ENCODE assay signal across 17 cellular contexts in the genomic region with DNA sequence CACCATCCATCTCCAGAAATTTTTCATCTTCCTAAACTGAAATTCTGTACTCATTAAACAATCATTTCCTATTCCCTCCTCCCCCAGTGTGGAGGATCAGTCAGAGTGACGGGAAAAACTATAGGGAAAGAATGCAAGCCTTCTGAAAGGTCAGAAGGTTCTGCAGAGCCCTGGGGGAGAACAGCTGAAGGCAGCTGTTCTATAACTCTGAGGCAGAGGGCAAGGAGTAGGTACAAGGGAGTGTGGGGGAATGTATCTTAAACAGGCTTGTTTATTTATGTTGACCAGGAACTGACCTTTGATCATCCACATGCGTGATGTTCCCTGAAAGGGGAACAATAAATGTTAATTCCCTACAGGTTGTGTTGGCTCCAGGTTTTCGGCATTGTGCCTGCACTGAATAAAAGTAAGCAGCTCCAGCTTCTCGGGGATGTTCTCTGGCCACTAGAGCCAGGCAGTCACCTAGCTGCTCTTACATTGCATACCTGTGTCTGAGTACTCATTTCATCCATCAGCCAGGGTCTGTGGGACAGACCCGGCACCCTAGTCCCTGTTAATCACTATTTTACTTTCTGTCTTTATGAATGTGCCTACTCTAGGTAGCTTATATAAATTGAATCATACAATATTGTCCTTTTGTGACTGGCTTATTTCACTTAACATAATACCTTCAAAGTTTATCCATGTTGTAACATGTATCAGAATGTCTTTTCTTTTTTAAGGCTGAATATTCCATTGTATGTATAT. TPM values are rescaled to one million over a fixed set of nuclear protein-coding genes. Genes with fewer than 3 reads are reported as not detected.
DNase-seq lines count a peak whose midpoint lies in the region; ATAC-seq, FAIRE-seq and TF ChIP-seq lines count a peak whose summit lies in the region.
"Had no signal": no experiment of that assay in that cellular context is flagged by ENCODE, and none has a peak within 500 bp of the region (broad histone marks: within the 10 kb centered on the region; RNA-seq: fewer than 3 reads in every experiment).

No MANE protein-coding gene starts in this region.

- DNase-seq in bronchial epithelial cell (ENCODE audit: low read depth) (no peak), right lobe of liver (no peak), thyroid gland (no peak)
- DNase-seq: activated B cell treated with CpG ODN at 0.5 μM for 24 hours; activated naive CD4-positive, alpha-beta T cell treated with anti-CD3 and anti-CD28 coated beads, Interleukin-2, amount 10 ng/mL, durations not matched to agents 7 days and 5 days; activated T-cell treated with anti-CD3 and anti-CD28 coated beads, Interleukin-2, amount 50 U/mL, for 4 hours; brain microvascular endothelial cell; dermis blood vessel endothelial cell; NCI-H1436 treated with DMSO at 0.1 percent for 48 hours; NCI-H2171 treated with DMSO at 0.1 percent for 48 hours; stimulated activated CD4-positive, alpha-beta T cell treated with anti-CD3 and anti-CD28 coated beads, Interleukin-15, amount 100 ng/mL, for 24 hours had no signal

- POLR2A ChIA-PET in HEK293 (lab: Yijun Ruan, JAX): no interaction called here

- no peak overlapping the region for H2AFZ ChIP-seq in ACC112 (ENCODE audit: low read length, unreplicated experiment)

- 41% methylated on average over 5 of the region's 5 CpGs for WGBS in right lobe of liver (ENCODE audit: insufficient coverage, low coverage, low lambda C conversion rate, missing lambda C conversion rate)
- 85 to 87% methylated on average over 5 of the region's 5 CpGs for WGBS in thyroid gland, 2 donors

- H3K4me1 ChIP-seq in ACC112 (ENCODE audit: control insufficient read depth, insufficient read depth, low read length, unreplicated experiment): peaks cover 37% of the 10 kb centered on the region
- 0 out of 2 replicates have a peak, but pooled peaks cover 2% of the 10 kb centered on the region for H3K4me1 ChIP-seq in HEK293 (ENCODE audit: control insufficient read depth, insufficient read depth, low read length)
- peaks cover 0 to 15% (median 7%) of the 10 kb centered on the region in 4 donors for H3K4me1 ChIP-seq in right lobe of liver
- peaks cover 10 to 21% of the 10 kb centered on the region in 2 donors for H3K4me1 ChIP-seq in thyroid gland

- H3K36me3 ChIP-seq in ACC112 (ENCODE audit: insufficient read depth, low read length) (peaks cover 81% of the 10 kb centered on the region), HEK293 (ENCODE audit: control insufficient read depth in 2 of 2, insufficient read depth in 1 of 2, low read length in 2 of 2) (peaks cover 0 to 7% of the 10 kb centered on the region in 2 experiments; a peak in 1 of 3 replicates), bronchial epithelial cell (ENCODE audit: control insufficient read depth, insufficient read depth, low read length) (no peaks in the 10 kb centered on the region), right lobe of liver (peaks cover 0 to 3% (median 0%) of the 10 kb centered on the region in 4 donors), thyroid gland (no peaks in the 10 kb centered on the region)
- H3K36me3 ChIP-seq: brain microvascular endothelial cell had no signal

- H3K4me3 ChIP-seq in ACC112 (ENCODE audit: low read depth, low read length): peak overlapping the region; percentile 55
- H3K4me3 ChIP-seq in HEK293 (ENCODE audit: low read depth, low read length): no peak overlapping the region
- no peak overlapping the region for H3K4me3 ChIP-seq in bronchial epithelial cell (ENCODE audit: low read depth, low read length)
- no peak overlapping the region for H3K4me3 ChIP-seq in right lobe of liver
- no peak overlapping the region for H3K4me3 ChIP-seq in thyroid gland (replicated peaks in 1 of 3)

- CTCF ChIA-PET in HEK293 (lab: Yijun Ruan, JAX): no interaction called here

- ATAC-seq in right lobe of liver (no peak), GM21825 (IDR thresholded peaks at IDR 0.05; ENCODE audit: unreplicated experiment) (no peak), HG02759 (IDR thresholded peaks at IDR 0.05; ENCODE audit: unreplicated experiment) (no peak), HG03342 (IDR thresholded peaks at IDR 0.05; ENCODE audit: unreplicated experiment) (no peak)
- ATAC-seq: activated T-cell treated with anti-CD3 and anti-CD28 coated beads, Interleukin-2, amount 50 U/mL, for 4 hours had no signal

- TF ChIP-seq POLR2A in right lobe of liver (IDR thresholded peaks at IDR 0.05) (no peak), thyroid gland (IDR thresholded peaks at IDR 0.05) (no peak)

- no peak for TF ChIP-seq CTCF in HEK293 (tag by site-specific recombination; IDR thresholded peaks at IDR 0.05)
- TF ChIP-seq CTCF in bronchial epithelial cell (IDR thresholded peaks at IDR 0.05; ENCODE audit: insufficient read depth, low read length, severe bottlenecking): no peak
- TF ChIP-seq CTCF in right lobe of liver (IDR thresholded peaks at IDR 0.05): no peak
- no peak for TF ChIP-seq CTCF in thyroid gland (IDR thresholded peaks at IDR 0.05)

- H3K27me3 ChIP-seq in ACC112 (ENCODE audit: insufficient read depth, low read length) (no peaks in the 10 kb centered on the region), bronchial epithelial cell (ENCODE audit: control insufficient read depth, insufficient read depth, low read length) (no peaks in the 10 kb centered on the region), right lobe of liver (no peaks in the 10 kb centered on the region), thyroid gland (no peaks in the 10 kb centered on the region)
- H3K27me3 ChIP-seq: brain microvascular endothelial cell had no signal

- H3K27ac ChIP-seq in ACC112 (ENCODE audit: low read depth, low read length): 0 out of 2 replicates have a peak overlapping the region, but pooled peaks have one; percentile 2
- H3K27ac ChIP-seq in HEK293 (ENCODE audit: extremely low read depth, low read depth, low read length): no peak overlapping the region
- peak overlapping the region in 2 of 3 donors; percentile 12 to 68 for H3K27ac ChIP-seq in right lobe of liver
- H3K27ac ChIP-seq in thyroid gland: no peak overlapping the region
- H3K27ac ChIP-seq: brain microvascular endothelial cell had no signal

- intact Hi-C loops in right lobe of liver (cut with DNase I): no loop called here
- intact Hi-C loops in thyroid gland (cut with DNase I): no loop called here

- H3K79me2 ChIP-seq in ACC112 (ENCODE audit: control insufficient read depth, insufficient read depth, low read length, unreplicated experiment): peaks cover 99% of the 10 kb centered on the region

- peak; percentile 86 for FAIRE-seq in bronchial epithelial cell (lab: Jason Lieb, UNC)

- H3K9me3 ChIP-seq in HEK293 (ENCODE audit: control insufficient read depth, insufficient read depth, low read depth, low read length): no peaks in the 10 kb centered on the region
- H3K9me3 ChIP-seq in right lobe of liver: no peaks in the 10 kb centered on the region
- no peaks in the 10 kb centered on the region for H3K9me3 ChIP-seq in thyroid gland

TF ChIP-seq in HEK293, 187 proteins besides CTCF, POLR2A, EP300 and RAD21:
- no peak for TF ChIP-seq ZBTB17 (tag by site-specific recombination; IDR thresholded peaks at IDR 0.05)
- TF ChIP-seq, protein P1, sequence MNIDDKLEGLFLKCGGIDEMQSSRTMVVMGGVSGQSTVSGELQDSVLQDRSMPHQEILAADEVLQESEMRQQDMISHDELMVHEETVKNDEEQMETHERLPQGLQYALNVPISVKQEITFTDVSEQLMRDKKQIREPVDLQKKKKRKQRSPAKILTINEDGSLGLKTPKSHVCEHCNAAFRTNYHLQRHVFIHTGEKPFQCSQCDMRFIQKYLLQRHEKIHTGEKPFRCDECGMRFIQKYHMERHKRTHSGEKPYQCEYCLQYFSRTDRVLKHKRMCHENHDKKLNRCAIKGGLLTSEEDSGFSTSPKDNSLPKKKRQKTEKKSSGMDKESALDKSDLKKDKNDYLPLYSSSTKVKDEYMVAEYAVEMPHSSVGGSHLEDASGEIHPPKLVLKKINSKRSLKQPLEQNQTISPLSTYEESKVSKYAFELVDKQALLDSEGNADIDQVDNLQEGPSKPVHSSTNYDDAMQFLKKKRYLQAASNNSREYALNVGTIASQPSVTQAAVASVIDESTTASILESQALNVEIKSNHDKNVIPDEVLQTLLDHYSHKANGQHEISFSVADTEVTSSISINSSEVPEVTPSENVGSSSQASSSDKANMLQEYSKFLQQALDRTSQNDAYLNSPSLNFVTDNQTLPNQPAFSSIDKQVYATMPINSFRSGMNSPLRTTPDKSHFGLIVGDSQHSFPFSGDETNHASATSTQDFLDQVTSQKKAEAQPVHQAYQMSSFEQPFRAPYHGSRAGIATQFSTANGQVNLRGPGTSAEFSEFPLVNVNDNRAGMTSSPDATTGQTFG (tag by site-specific recombination; IDR thresholded peaks at IDR 0.05; ENCODE audit: borderline replicate concordance): no peak
- TF ChIP-seq SETDB1 (IDR thresholded peaks at IDR 0.05; ENCODE audit: insufficient read length, low read length): peak; percentile 74
- TF ChIP-seq TRIM28 (IDR thresholded peaks at IDR 0.05; ENCODE audit: borderline replicate concordance, low read length): peak; percentile 84; the same call in 1 of the 2 replicates
- TF ChIP-seq ZNF843 (tag by site-specific recombination; IDR thresholded peaks at IDR 0.05): no peak
- no peak for TF ChIP-seq ZNF174 (tag by site-specific recombination; IDR thresholded peaks at IDR 0.05)

RNA-seq across cellular contexts. Expression of a gene that starts 5.8 kb away (rescaled TPM):
- total RNA-seq in bronchial epithelial cell: 0.26 TPM in 2 replicates
- 10 to 100 TPM in 3 of 6 experiments, 1 to 10 TPM in 3; 3.6 to 12.9 (median 10.0) TPM for total RNA-seq in right lobe of liver
- total RNA-seq in thyroid gland: 10 to 100 TPM in 2 of 4 donors, 1 to 10 TPM in 2; 5.5 to 15.9 (median 10.0) TPM

RNA-seq across cellular contexts. Expression of a gene that starts 16.2 kb away (rescaled TPM):
- total RNA-seq in bronchial epithelial cell (3.1 and 5.3 TPM in 2 replicates), right lobe of liver (10 to 100 TPM in 2 of 6 experiments, 1 to 10 TPM in 4; 4.4 to 11.2 (median 8.3) TPM), thyroid gland (10 to 100 TPM; 13.7 to 23.0 (median 17.1) TPM)

RNA-seq across cellular contexts. Expression of a gene that starts 20.3 kb away (rescaled TPM):
- not detected in 2 replicates for total RNA-seq in bronchial epithelial cell
- total RNA-seq in right lobe of liver: 1 to 10 TPM in 1 of 6 experiments, not detected in 5; 1.2 TPM
- not detected for total RNA-seq in thyroid gland
- total RNA-seq: activated B cell treated with CpG ODN at 0.5 μM for 24 hours; activated T-cell treated with anti-CD3 and anti-CD28 coated beads, Interleukin-2, amount 50 U/mL, for 4 hours; dermis blood vessel endothelial cell; epithelial cell of proximal tubule had no signal

Comparison
In these comparisons a context has a peak if more than half of its experiments do, and no peak if none do; other contexts are left out.
1. H3K27ac ChIP-seq: peak in ACC112 (single experiment) and right lobe of liver (2 of 3); none in HEK293 (single experiment) and thyroid gland (0 of 3).